In genomic region chr12:89418228-89418910, GRCh38 we compare ENCODE assay signal across 1 cellular context.
TF ChIP-seq lines count a peak whose summit lies in the region.

No MANE protein-coding gene starts in this region.

TF ChIP-seq in HEK293, 187 proteins besides CTCF, POLR2A, EP300 and RAD21 (continued from another document):
- no peak for TF ChIP-seq ZNF513 (tag by site-specific recombination; IDR thresholded peaks at IDR 0.05)
